Comparison of ENCODE assay signal across 1 cellular context in the genomic region with DNA sequence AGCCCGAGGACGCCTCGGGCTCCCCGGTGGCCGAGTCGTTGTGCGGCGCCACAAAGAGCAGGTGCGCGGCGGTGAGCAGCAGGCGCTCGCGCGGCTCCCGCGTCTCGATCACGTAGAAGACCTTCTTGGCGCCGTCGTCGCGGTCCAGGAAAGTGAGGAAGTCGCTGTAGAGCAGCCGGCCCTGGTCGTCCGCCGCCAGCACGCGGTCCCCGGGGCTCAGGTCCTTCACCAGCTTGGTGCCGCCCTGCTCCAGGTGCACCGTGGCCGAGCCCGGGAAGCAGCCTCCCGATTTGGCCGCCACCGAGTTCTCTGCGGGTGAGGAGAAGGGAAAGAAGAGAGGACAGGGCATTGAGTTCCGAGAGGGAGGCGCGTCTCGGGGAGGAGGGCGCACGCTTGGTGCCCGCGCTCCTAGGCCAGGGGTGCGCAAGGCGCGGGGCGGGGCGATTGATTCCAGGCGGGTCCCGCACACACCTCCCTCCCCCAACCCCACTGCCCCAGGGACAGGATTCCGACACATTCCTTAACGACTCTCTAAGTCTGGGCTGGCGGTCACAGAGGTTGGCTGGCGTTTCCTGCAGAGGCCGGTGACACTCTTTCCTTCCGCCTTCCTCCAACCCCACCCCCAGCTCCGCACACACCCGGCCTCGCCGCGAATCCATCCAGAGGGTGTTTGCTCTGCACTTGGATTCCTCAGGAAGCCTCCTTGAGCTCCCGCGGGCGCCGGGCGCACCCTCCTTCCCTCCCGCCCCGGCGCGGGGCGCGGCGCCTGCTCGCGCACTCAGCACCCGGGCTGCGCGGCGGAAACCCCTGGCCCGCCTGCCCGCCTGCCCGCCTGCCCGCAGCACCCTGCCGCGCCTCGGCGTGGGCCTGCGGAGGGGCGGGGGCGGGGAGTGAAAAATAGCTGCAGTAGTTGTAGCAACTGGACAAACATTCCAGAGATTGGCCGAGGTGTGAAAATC.
TF ChIP-seq lines count a peak whose summit lies in the region.

No MANE protein-coding gene starts in this region.

TF ChIP-seq in HEK293, 187 proteins besides CTCF, POLR2A, EP300 and RAD21 (continued from another document):
- TF ChIP-seq, protein P1, sequence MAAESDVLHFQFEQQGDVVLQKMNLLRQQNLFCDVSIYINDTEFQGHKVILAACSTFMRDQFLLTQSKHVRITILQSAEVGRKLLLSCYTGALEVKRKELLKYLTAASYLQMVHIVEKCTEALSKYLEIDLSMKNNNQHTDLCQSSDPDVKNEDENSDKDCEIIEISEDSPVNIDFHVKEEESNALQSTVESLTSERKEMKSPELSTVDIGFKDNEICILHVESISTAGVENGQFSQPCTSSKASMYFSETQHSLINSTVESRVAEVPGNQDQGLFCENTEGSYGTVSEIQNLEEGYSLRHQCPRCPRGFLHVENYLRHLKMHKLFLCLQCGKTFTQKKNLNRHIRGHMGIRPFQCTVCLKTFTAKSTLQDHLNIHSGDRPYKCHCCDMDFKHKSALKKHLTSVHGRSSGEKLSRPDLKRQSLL (tag by site-specific recombination; IDR thresholded peaks at IDR 0.05) = no peak
- TF ChIP-seq ZNF777 (tag by site-specific recombination; IDR thresholded peaks at IDR 0.05; ENCODE audit: borderline replicate concordance) (no peak), ZNF514 (tag by site-specific recombination; IDR thresholded peaks at IDR 0.05) (no peak), ZNF239 (tag by site-specific recombination; IDR thresholded peaks at IDR 0.05) (no peak), ZFP69B (tag by site-specific recombination; IDR thresholded peaks at IDR 0.05) (no peak), ZFP37 (tag by site-specific recombination; IDR thresholded peaks at IDR 0.05) (no peak)
- TF ChIP-seq, protein P2, sequence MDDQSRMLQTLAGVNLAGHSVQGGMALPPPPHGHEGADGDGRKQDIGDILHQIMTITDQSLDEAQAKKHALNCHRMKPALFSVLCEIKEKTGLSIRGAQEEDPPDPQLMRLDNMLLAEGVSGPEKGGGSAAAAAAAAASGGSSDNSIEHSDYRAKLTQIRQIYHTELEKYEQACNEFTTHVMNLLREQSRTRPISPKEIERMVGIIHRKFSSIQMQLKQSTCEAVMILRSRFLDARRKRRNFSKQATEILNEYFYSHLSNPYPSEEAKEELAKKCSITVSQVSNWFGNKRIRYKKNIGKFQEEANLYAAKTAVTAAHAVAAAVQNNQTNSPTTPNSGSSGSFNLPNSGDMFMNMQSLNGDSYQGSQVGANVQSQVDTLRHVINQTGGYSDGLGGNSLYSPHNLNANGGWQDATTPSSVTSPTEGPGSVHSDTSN (CRISPR knock-in tag; IDR thresholded peaks at IDR 0.05) = no peak
